ENCODE assay signal across 16 cellular contexts in genomic region chr1:234891427-234891826, GRCh38.
"Had no signal": no experiment of that assay in that cellular context is flagged by ENCODE, and none has a peak within 500 bp of the region (broad histone marks: within the 10 kb centered on the region; RNA-seq: fewer than 3 reads in every experiment).

No MANE protein-coding gene starts in this region.

- H3K36me3 Mint-ChIP-seq: immature natural killer cell, naive B cell had no signal

- H3K27me3 ChIP-seq: brain microvascular endothelial cell, tibial nerve had no signal

- H3K27ac Mint-ChIP-seq: activated CD4-positive, alpha-beta memory T cell treated with anti-CD3 and anti-CD28 coated beads, Interleukin-2, amount 10 ng/mL, durations not matched to agents 7 days and 5 days; endodermal cell; immature natural killer cell; progenitor cell of endocrine pancreas had no signal

- H3K36me3 ChIP-seq: brain microvascular endothelial cell, lower lobe of right lung, tibial nerve had no signal

- DNase-seq: activated CD4-positive, alpha-beta memory T cell treated with anti-CD3 and anti-CD28 coated beads, Interleukin-2, amount 10 ng/mL, durations not matched to agents 7 days and 5 days; activated CD8-positive, alpha-beta memory T cell treated with anti-CD3 and anti-CD28 coated beads, Interleukin-2, amount 50 U/mL, for 48 hours; activated naive CD4-positive, alpha-beta T cell; amygdala; brain microvascular endothelial cell; endodermal cell; immature natural killer cell; lower lobe of right lung; naive B cell; right cardiac atrium; stimulated activated CD4-positive, alpha-beta T cell treated with anti-CD3 and anti-CD28 coated beads, Interleukin-1b, Interleukin-23, amount 100 ng/mL, for 48 hours; stimulated activated naive B cell treated with anti-CD40 and anti-IgM and Interleukin-4, amounts not matched to agents 10 μg/mL and 1 μg/mL and 100 μg/mL, for 72 hours; T1000 had no signal

- H3K9me3 Mint-ChIP-seq: activated CD4-positive, alpha-beta memory T cell treated with anti-CD3 and anti-CD28 coated beads, Interleukin-2, amount 10 ng/mL, durations not matched to agents 7 days and 5 days; endodermal cell; immature natural killer cell had no signal

- H3K4me3 Mint-ChIP-seq: activated CD4-positive, alpha-beta memory T cell treated with anti-CD3 and anti-CD28 coated beads, Interleukin-2, amount 10 ng/mL, durations not matched to agents 7 days and 5 days; endodermal cell; immature natural killer cell; naive B cell; stimulated activated naive B cell treated with anti-CD40 and anti-IgM and Interleukin-4, amounts not matched to agents 10 μg/mL and 1 μg/mL and 100 μg/mL, for 72 hours had no signal

- H3K4me1 Mint-ChIP-seq: endodermal cell, naive B cell had no signal

- H3K27me3 Mint-ChIP-seq: activated CD4-positive, alpha-beta memory T cell treated with anti-CD3 and anti-CD28 coated beads, Interleukin-2, amount 10 ng/mL, durations not matched to agents 7 days and 5 days; naive B cell; progenitor cell of endocrine pancreas; stimulated activated naive B cell treated with anti-CD40 and anti-IgM and Interleukin-4, amounts not matched to agents 10 μg/mL and 1 μg/mL and 100 μg/mL, for 72 hours had no signal

- H3K4me3 ChIP-seq: lower lobe of right lung, tibial nerve had no signal

- H3K9me3 ChIP-seq: lower lobe of right lung, tibial nerve had no signal

- ATAC-seq: esophagus mucosa; lower lobe of right lung; right cardiac atrium; stimulated activated naive B cell treated with anti-CD40 and anti-IgM and Interleukin-4, amounts not matched to agents 10 μg/mL and 1 μg/mL and 100 μg/mL, for 72 hours had no signal

- H3K27ac ChIP-seq: brain microvascular endothelial cell, lower lobe of right lung, tibial nerve had no signal
